Comparison of ENCODE assay signal across 8 cellular contexts in the genomic region with DNA sequence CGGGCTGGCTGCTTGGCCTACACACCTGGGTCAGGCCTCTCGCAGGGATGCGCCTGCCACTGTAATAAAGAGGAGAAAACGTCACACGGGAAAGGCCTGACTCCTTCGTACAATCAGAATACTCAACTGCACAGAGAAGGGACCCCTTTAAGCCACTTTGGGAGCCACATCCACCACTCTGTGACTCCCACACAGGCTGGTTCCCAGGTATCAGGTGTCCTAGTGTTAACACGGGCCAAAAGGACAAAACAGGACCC. TPM values are rescaled to one million over a fixed set of nuclear protein-coding genes. Genes with fewer than 3 reads are reported as not detected.
DNase-seq lines count a peak whose midpoint lies in the region; ATAC-seq, FAIRE-seq and TF ChIP-seq lines count a peak whose summit lies in the region.

No MANE protein-coding gene starts in this region.

- peak overlapping the region; percentile 83 for H3K27ac ChIP-seq in thymus (ENCODE audit: low read depth)

- no peaks in the 10 kb centered on the region for H3K27me3 Mint-ChIP-seq in activated naive CD4-positive, alpha-beta T cell treated with anti-CD3 and anti-CD28 coated beads for 36 hours (ENCODE audit: low read depth)
- H3K27me3 Mint-ChIP-seq in activated T-helper 17 cell treated with anti-CD3 and anti-CD28 coated beads, Interleukin-2, amount 50 U/mL, for 72 hours = no peaks in the 10 kb centered on the region
- H3K27me3 Mint-ChIP-seq in osteocyte (ENCODE audit: unreplicated experiment) = no peaks in the 10 kb centered on the region

- no peak for TF ChIP-seq CTCF in kidney epithelial cell (IDR thresholded peaks at IDR 0.05; ENCODE audit: insufficient read depth, low read length, poor library complexity, severe bottlenecking)
- no peak for TF ChIP-seq CTCF in osteocyte (IDR thresholded peaks at IDR 0.05)

- peaks cover 8% of the 10 kb centered on the region for H3K36me3 Mint-ChIP-seq in activated naive CD4-positive, alpha-beta T cell treated with anti-CD3 and anti-CD28 coated beads for 36 hours (ENCODE audit: low read depth)
- H3K36me3 Mint-ChIP-seq in activated T-helper 17 cell treated with anti-CD3 and anti-CD28 coated beads, Interleukin-2, amount 50 U/mL, for 72 hours (ENCODE audit: low read depth) = peaks cover 5% of the 10 kb centered on the region
- H3K36me3 Mint-ChIP-seq in osteocyte (ENCODE audit: unreplicated experiment) = peaks cover 2% of the 10 kb centered on the region

- intact Hi-C loops in activated naive CD4-positive, alpha-beta T cell treated with anti-CD3 and anti-CD28 coated beads for 36 hours (cut with micrococcal nuclease) = loop anchor here (5.0 kb wide), 1 partner anchor 209 kb away; no protein-coding TSS in a partner anchor

- H3K36me3 ChIP-seq in kidney epithelial cell (ENCODE audit: control insufficient read depth, insufficient read depth, low read length) (no peaks in the 10 kb centered on the region), thymus (ENCODE audit: control insufficient read depth, insufficient read depth) (no peaks in the 10 kb centered on the region)

- H3K9me3 Mint-ChIP-seq in activated naive CD4-positive, alpha-beta T cell treated with anti-CD3 and anti-CD28 coated beads for 36 hours = peaks cover 2% of the 10 kb centered on the region
- H3K9me3 Mint-ChIP-seq in activated T-helper 17 cell treated with anti-CD3 and anti-CD28 coated beads, Interleukin-2, amount 50 U/mL, for 72 hours = no peaks in the 10 kb centered on the region
- peaks cover 33% of the 10 kb centered on the region for H3K9me3 Mint-ChIP-seq in osteocyte (ENCODE audit: unreplicated experiment)

- no peak for FAIRE-seq in GM12892 (lab: Jason Lieb, UNC)

- H3K4me1 ChIP-seq in thymus (ENCODE audit: control insufficient read depth, insufficient read depth, low read length) = peaks cover 3% of the 10 kb centered on the region

- H3K4me3 ChIP-seq in kidney epithelial cell (ENCODE audit: low read depth, low read length) = peak overlapping the region; percentile 67
- no peak overlapping the region for H3K4me3 ChIP-seq in thymus (ENCODE audit: low read length)

- peak overlapping the region; percentile 95 for H3K27ac Mint-ChIP-seq in activated naive CD4-positive, alpha-beta T cell treated with anti-CD3 and anti-CD28 coated beads for 36 hours
- peak overlapping the region; percentile 99 for H3K27ac Mint-ChIP-seq in activated T-helper 17 cell treated with anti-CD3 and anti-CD28 coated beads, Interleukin-2, amount 50 U/mL, for 72 hours
- no peak overlapping the region for H3K27ac Mint-ChIP-seq in osteocyte (ENCODE audit: unreplicated experiment)

- peak overlapping the region; percentile 89 for H3K4me3 Mint-ChIP-seq in activated naive CD4-positive, alpha-beta T cell treated with anti-CD3 and anti-CD28 coated beads for 36 hours
- peak overlapping the region; percentile 99 for H3K4me3 Mint-ChIP-seq in activated T-helper 17 cell treated with anti-CD3 and anti-CD28 coated beads, Interleukin-2, amount 50 U/mL, for 72 hours
- no peak overlapping the region for H3K4me3 Mint-ChIP-seq in osteocyte (ENCODE audit: unreplicated experiment)

- ATAC-seq in activated T-helper 17 cell treated with anti-CD3 and anti-CD28 coated beads, Interleukin-2, amount 50 U/mL, for 72 hours (replicated peaks) = no peak

- no peak for TF ChIP-seq POLR2A in GM12892 (IDR thresholded peaks at IDR 0.05; ENCODE audit: low read depth, low read length)

- H3K9me3 ChIP-seq in thymus (ENCODE audit: control insufficient read depth) = no peaks in the 10 kb centered on the region

- DNase-seq in activated naive CD4-positive, alpha-beta T cell treated with anti-CD3 and anti-CD28 coated beads for 36 hours = peak; percentile 13
- no peak for DNase-seq in activated naive CD4-positive, alpha-beta T cell treated with Interleukin-2 at 50 U/mL for 16 hours
- DNase-seq in kidney epithelial cell (ENCODE audit: low read depth) (no peak), GM12892 (ENCODE audit: insufficient read length) (no peak), osteocyte (ENCODE audit: extremely low spot score, unreplicated experiment) (no peak), germinal center (ENCODE audit: low spot score) (no peak)

- CTCF ChIA-PET in activated naive CD4-positive, alpha-beta T cell treated with anti-CD3 and anti-CD28 coated beads for 36 hours (lab: Charles Lee) = no interaction called here

- WGBS in thymus = 80% methylated on average over 7 of the region's 7 CpGs

- H3K4me1 Mint-ChIP-seq in activated naive CD4-positive, alpha-beta T cell treated with anti-CD3 and anti-CD28 coated beads for 36 hours (ENCODE audit: low read depth) = peaks cover 30% of the 10 kb centered on the region
- H3K4me1 Mint-ChIP-seq in activated T-helper 17 cell treated with anti-CD3 and anti-CD28 coated beads, Interleukin-2, amount 50 U/mL, for 72 hours = peaks cover 15% of the 10 kb centered on the region
- H3K4me1 Mint-ChIP-seq in osteocyte (ENCODE audit: unreplicated experiment) = no peaks in the 10 kb centered on the region

- H3K27me3 ChIP-seq in kidney epithelial cell (ENCODE audit: control insufficient read depth, insufficient read depth, low read length) (no peaks in the 10 kb centered on the region), thymus (ENCODE audit: control insufficient read depth, insufficient read depth) (no peaks in the 10 kb centered on the region)

RNA-seq across cellular contexts. Expression of gene ZNF736, which starts 5.8 kb away (rescaled TPM):
- total RNA-seq in activated naive CD4-positive, alpha-beta T cell treated with anti-CD3 and anti-CD28 coated beads for 36 hours = 10 to 100 TPM; 22.7 to 24.0 TPM
- 10 to 100 TPM; 22.8 to 23.7 TPM for total RNA-seq in activated T-helper 17 cell treated with anti-CD3 and anti-CD28 coated beads, Interleukin-2, amount 50 U/mL, for 72 hours
- total RNA-seq in kidney epithelial cell = 9.3 and 10.5 TPM in 2 replicates
- 8.0 TPM for polyA plus RNA-seq in thymus
- 8.8 TPM for polyA plus RNA-seq in GM12892 (2012; ENCODE audit: missing spikeins)
- not detected in 2 replicates for total RNA-seq in osteocyte

Comparison
In these comparisons a context has a peak if more than half of its experiments do, and no peak if none do; other contexts are left out.
1. RNA of gene ZNF736, which starts 5.8 kb away (total RNA-seq): 22.7 to 24.0 TPM in activated naive CD4-positive, alpha-beta T cell treated with anti-CD3 and anti-CD28 coated beads for 36 hours, 22.8 to 23.7 TPM in activated T-helper 17 cell treated with anti-CD3 and anti-CD28 coated beads, Interleukin-2, amount 50 U/mL, for 72 hours and 9.3 to 10.5 TPM in kidney epithelial cell; not detected in osteocyte; every median in the first group is over 10 times any median in the second.